ENCODE assay signal across 15 cellular contexts in genomic region chr2:239726091-239726591, GRCh38.
"Had no signal": no experiment of that assay in that cellular context is flagged by ENCODE, and none has a peak within 500 bp of the region (broad histone marks: within the 10 kb centered on the region; RNA-seq: fewer than 3 reads in every experiment).

No MANE protein-coding gene starts in this region.

- H3K4me3 Mint-ChIP-seq: activated CD8-positive, alpha-beta T cell treated with anti-CD3 and anti-CD28 coated beads for 36 hours; activated T-cell treated with anti-CD3 and anti-CD28 coated beads, Interleukin-2, amount 50 U/mL, for 72 hours; memory B cell; naive thymus-derived CD4-positive, alpha-beta T cell had no signal

- DNase-seq: activated CD8-positive, alpha-beta memory T cell treated with anti-CD3 and anti-CD28 coated beads, Interleukin-2, amount 50 U/mL, for 48 hours; activated CD8-positive, alpha-beta T cell treated with anti-CD3 and anti-CD28 coated beads for 36 hours; activated T-cell treated with anti-CD3 and anti-CD28 coated beads, Interleukin-2, amount 50 U/mL, for 72 hours; heart right ventricle; mucosa of descending colon; small intestine; stimulated activated CD4-positive, alpha-beta T cell treated with anti-CD3 and anti-CD28 coated beads, Interleukin-4, amount 100 ng/mL, for 24 hours; stimulated activated naive CD4-positive, alpha-beta T cell treated with Interleukin-2 at 50 U/mL for 16 hours; substantia nigra; T1000 had no signal

- H3K4me3 ChIP-seq: gastroesophageal sphincter, heart right ventricle, mucosa of descending colon had no signal

- H3K36me3 Mint-ChIP-seq: memory B cell; naive thymus-derived CD4-positive, alpha-beta T cell had no signal

- H3K4me1 Mint-ChIP-seq: memory B cell had no signal

- H3K27me3 ChIP-seq: gastroesophageal sphincter, neutrophil had no signal

- H3K27me3 Mint-ChIP-seq: activated CD8-positive, alpha-beta T cell treated with anti-CD3 and anti-CD28 coated beads for 36 hours; naive thymus-derived CD4-positive, alpha-beta T cell had no signal

- H3K4me1 ChIP-seq: heart right ventricle had no signal

- ATAC-seq: activated CD8-positive, alpha-beta T cell treated with anti-CD3 and anti-CD28 coated beads for 36 hours; activated T-cell treated with anti-CD3 and anti-CD28 coated beads, Interleukin-2, amount 50 U/mL, for 72 hours; gastroesophageal sphincter; heart right ventricle; left lobe of liver; mucosa of descending colon; naive thymus-derived CD4-positive, alpha-beta T cell had no signal

- H3K36me3 ChIP-seq: gastroesophageal sphincter, heart right ventricle, neutrophil had no signal

- H3K27ac Mint-ChIP-seq: activated CD8-positive, alpha-beta T cell treated with anti-CD3 and anti-CD28 coated beads for 36 hours; activated T-cell treated with anti-CD3 and anti-CD28 coated beads, Interleukin-2, amount 50 U/mL, for 72 hours; memory B cell; naive thymus-derived CD4-positive, alpha-beta T cell had no signal

- H3K27ac ChIP-seq: gastroesophageal sphincter, heart right ventricle, neutrophil had no signal

- H3K9me3 ChIP-seq: gastroesophageal sphincter, heart right ventricle, mucosa of descending colon, neutrophil had no signal

- H3K9me3 Mint-ChIP-seq: activated CD8-positive, alpha-beta T cell treated with anti-CD3 and anti-CD28 coated beads for 36 hours; activated T-cell treated with anti-CD3 and anti-CD28 coated beads, Interleukin-2, amount 50 U/mL, for 72 hours; memory B cell had no signal
